In the genomic region with DNA sequence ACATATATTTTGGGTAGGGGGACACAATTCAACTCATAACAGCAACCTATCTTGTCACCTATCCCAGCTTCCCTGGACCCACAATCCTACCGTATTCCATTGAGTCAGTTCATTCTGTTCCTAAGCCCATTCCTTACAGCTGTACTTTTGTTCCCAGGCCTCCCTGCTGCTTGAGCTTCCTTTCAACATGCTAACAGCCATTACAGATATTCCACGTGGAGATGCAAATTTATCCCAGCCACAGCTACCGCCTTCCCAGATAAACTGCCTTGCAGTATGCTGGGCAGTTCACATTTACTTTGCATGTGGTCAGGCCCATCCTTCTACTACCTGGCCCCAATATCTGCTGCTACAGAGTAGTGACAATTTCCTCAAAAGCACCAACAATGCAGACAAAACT, we compare ENCODE assay signal across 1 cellular context.
TF ChIP-seq lines count a peak whose summit lies in the region.

No MANE protein-coding gene starts in this region.

TF ChIP-seq in WTC11, 78 proteins besides CTCF, POLR2A, EP300 and RAD21 (continued from another document):
- no peak for TF ChIP-seq ERG (CRISPR knock-in tag; IDR thresholded peaks at IDR 0.05)
